18 cellular contexts compared by ENCODE assay signal in genomic region chr13:46753137-46753536, GRCh38. TPM values are rescaled to one million over a fixed set of nuclear protein-coding genes. Genes with fewer than 3 reads are reported as not detected.
A peak's percentile ranks its signal among the peaks of the same experiment; 100 is the strongest.
DNase-seq lines count a peak whose midpoint lies in the region; ATAC-seq and TF ChIP-seq lines count a peak whose summit lies in the region.
"Had no signal": no experiment of that assay in that cellular context is flagged by ENCODE, and none has a peak within 500 bp of the region (broad histone marks: within the 10 kb centered on the region; RNA-seq: fewer than 3 reads in every experiment).

No MANE protein-coding gene starts in this region.

- TF ChIP-seq POLR2A in ovary (IDR thresholded peaks at IDR 0.05): no peak

- H3K27ac Mint-ChIP-seq in natural killer cell treated with Interleukin-12 subunit alpha and Interleukin-12 subunit beta and Interleukin-15 and Interleukin-18, amount 100 ng/mL, for 72 hours: peak overlapping the region in 1 of 2 donors; percentile 83
- H3K27ac Mint-ChIP-seq in natural killer cell (no peak overlapping the region), neural progenitor cell (no peak overlapping the region)
- H3K27ac Mint-ChIP-seq: CD14-positive monocyte had no signal

- ATAC-seq in natural killer cell treated with Interleukin-12 subunit alpha and Interleukin-12 subunit beta and Interleukin-15 and Interleukin-18, amount 100 ng/mL, for 72 hours: no peak
- no peak for ATAC-seq in natural killer cell
- ATAC-seq: GM12878 had no signal

- H3K27me3 ChIP-seq in ovary: no peaks in the 10 kb centered on the region
- no peaks in the 10 kb centered on the region for H3K27me3 ChIP-seq in neural progenitor cell
- H3K27me3 ChIP-seq: SJCRH30 had no signal

- no peaks in the 10 kb centered on the region for H3K79me2 ChIP-seq in neural progenitor cell (ENCODE audit: low read depth)

- H3K4me1 ChIP-seq in ovary (ENCODE audit: insufficient read depth) (no peaks in the 10 kb centered on the region), neural progenitor cell (no peaks in the 10 kb centered on the region)
- H3K4me1 ChIP-seq: SJCRH30 had no signal

- DNase-seq in NCI-H146 (lab: John Stamatoyannopoulos, UW): peak; percentile 9
- DNase-seq in NCI-H146 treated with DMSO at 0.1 percent for 48 hours (lab: John Stamatoyannopoulos, UW; ENCODE audit: unreplicated experiment): no peak
- DNase-seq in natural killer cell treated with Interleukin-12 subunit alpha and Interleukin-12 subunit beta and Interleukin-15 and Interleukin-18, amount 100 ng/mL, for 72 hours (ENCODE audit: low spot score): no peak
- DNase-seq in natural killer cell: no peak
- peak; percentile 73 for DNase-seq in NCI-H69 (lab: John Stamatoyannopoulos, UW)
- DNase-seq in ovary: no peak
- DNase-seq in neural progenitor cell (ENCODE audit: low spot score): no peak
- DNase-seq in NCI-H526 treated with DMSO at 0.1 percent for 48 hours (lab: John Stamatoyannopoulos, UW): no peak
- DNase-seq: AML-193, DND-41, H7, KBM-7, NCI-H1105, NCI-H187, NCI-H446 treated with DMSO at 0.1 percent for 48 hours, SJCRH30 had no signal

- 86 to 92% (median 88%) methylated on average over 5 of the region's 5 CpGs for WGBS in ovary, 3 donors

- H3K36me3 ChIP-seq in ovary (no peaks in the 10 kb centered on the region), neural progenitor cell (no peaks in the 10 kb centered on the region)

- no peak overlapping the region for H3K4me3 ChIP-seq in ovary
- H3K4me3 ChIP-seq in neural progenitor cell: no peak overlapping the region
- H3K4me3 ChIP-seq: GM12878, SJCRH30 had no signal

- no peak overlapping the region for H3K9ac ChIP-seq in neural progenitor cell

- no peaks in the 10 kb centered on the region for H3K9me3 Mint-ChIP-seq in natural killer cell treated with Interleukin-12 subunit alpha and Interleukin-12 subunit beta and Interleukin-15 and Interleukin-18, amount 100 ng/mL, for 72 hours
- H3K9me3 Mint-ChIP-seq in natural killer cell: no peaks in the 10 kb centered on the region
- H3K9me3 Mint-ChIP-seq in neural progenitor cell: no peaks in the 10 kb centered on the region

- TF ChIP-seq CTCF in natural killer cell (IDR thresholded peaks at IDR 0.05) (no peak), ovary (IDR thresholded peaks at IDR 0.05) (no peak), neural progenitor cell (IDR thresholded peaks at IDR 0.05) (no peak)

- no peak overlapping the region for H2AFZ ChIP-seq in neural progenitor cell (replicated peaks)

- peaks cover 4% of the 10 kb centered on the region for H3K36me3 Mint-ChIP-seq in natural killer cell treated with Interleukin-12 subunit alpha and Interleukin-12 subunit beta and Interleukin-15 and Interleukin-18, amount 100 ng/mL, for 72 hours
- H3K36me3 Mint-ChIP-seq in natural killer cell (no peaks in the 10 kb centered on the region), neural progenitor cell (peaks cover 4% of the 10 kb centered on the region)

- intact Hi-C loops in natural killer cell (cut with micrococcal nuclease) (loop anchor here (2.0 to 5.0 kb wide), 4 partner anchors 44 to 1809 kb away; partner anchors contain the start of gene ESD), ovary (cut with DNase I) (no loop called here)

- H4K20me1 ChIP-seq in neural progenitor cell (ENCODE audit: low read depth): no peaks in the 10 kb centered on the region

- peak overlapping the region; percentile 62 for H3K4me3 Mint-ChIP-seq in natural killer cell treated with Interleukin-12 subunit alpha and Interleukin-12 subunit beta and Interleukin-15 and Interleukin-18, amount 100 ng/mL, for 72 hours
- H3K4me3 Mint-ChIP-seq in natural killer cell (no peak overlapping the region), neural progenitor cell (no peak overlapping the region)
- H3K4me3 Mint-ChIP-seq: CD14-positive monocyte had no signal

- H3K27me3 Mint-ChIP-seq in natural killer cell treated with Interleukin-12 subunit alpha and Interleukin-12 subunit beta and Interleukin-15 and Interleukin-18, amount 100 ng/mL, for 72 hours: peaks cover 12 to 15% of the 10 kb centered on the region in 2 donors
- H3K27me3 Mint-ChIP-seq in natural killer cell (ENCODE audit: low read depth in 2 of 2) (peaks cover 21 to 26% of the 10 kb centered on the region in 2 donors), neural progenitor cell (ENCODE audit: insufficient read depth, low read depth) (peaks cover under 1% of the 10 kb centered on the region)

- no peak overlapping the region for H3K4me2 ChIP-seq in neural progenitor cell

- peaks cover 49 to 69% of the 10 kb centered on the region in 2 donors for H3K4me1 Mint-ChIP-seq in natural killer cell treated with Interleukin-12 subunit alpha and Interleukin-12 subunit beta and Interleukin-15 and Interleukin-18, amount 100 ng/mL, for 72 hours (ENCODE audit: low read depth in 2 of 2)
- H3K4me1 Mint-ChIP-seq in natural killer cell (peaks cover 47 to 52% of the 10 kb centered on the region in 2 donors), neural progenitor cell (peaks cover 5% of the 10 kb centered on the region)

- H3K9me3 ChIP-seq in ovary (no peaks in the 10 kb centered on the region), neural progenitor cell (ENCODE audit: low read depth) (no peaks in the 10 kb centered on the region)
- H3K9me3 ChIP-seq: SJCRH30 had no signal

- H3F3A ChIP-seq in neural progenitor cell (ENCODE audit: low read depth): no peaks in the 10 kb centered on the region

- H3K27ac ChIP-seq in ovary (no peak overlapping the region), neural progenitor cell (no peak overlapping the region)
- H3K27ac ChIP-seq: SJCRH30 had no signal

- TF ChIP-seq EP300 in ovary (IDR thresholded peaks at IDR 0.05): no peak

RNA-seq across cellular contexts. Expression of gene ESD, which starts 43.8 kb away (rescaled TPM):
- total RNA-seq in natural killer cell treated with Interleukin-12 subunit alpha and Interleukin-12 subunit beta and Interleukin-15 and Interleukin-18, amount 100 ng/mL, for 72 hours: 10 to 100 TPM; 38.7 to 40.4 TPM
- total RNA-seq in natural killer cell: 10 to 100 TPM; 12.9 to 18.5 (median 14.3) TPM
- total RNA-seq in ovary: 100 to 1,000 TPM; 104 to 147 (median 115) TPM
- polyA plus RNA-seq in ovary: 100 to 1,000 TPM; 154 to 281 TPM
- 135 and 191 TPM in 2 replicates for total RNA-seq in neural progenitor cell (ENCODE audit: low replicate concordance)

Comparison
In these comparisons a context has a peak if more than half of its experiments do, and no peak if none do; other contexts are left out.
1. DNase-seq: peak in NCI-H146 (single experiment) and NCI-H69 (single experiment); none in NCI-H146 treated with DMSO at 0.1 percent for 48 hours (single experiment), natural killer cell treated with Interleukin-12 subunit alpha and Interleukin-12 subunit beta and Interleukin-15 and Interleukin-18, amount 100 ng/mL, for 72 hours (single experiment), natural killer cell (single experiment), ovary (0 of 5), neural progenitor cell (single experiment) and NCI-H526 treated with DMSO at 0.1 percent for 48 hours (single experiment).